ENCODE assay signal across 9 cellular contexts in genomic region chr6:133242761-133243590, GRCh38. TPM values are rescaled to one million over a fixed set of nuclear protein-coding genes. Genes with fewer than 3 reads are reported as not detected.
A peak's percentile ranks its signal among the peaks of the same experiment; 100 is the strongest.
DNase-seq lines count a peak whose midpoint lies in the region; TF ChIP-seq lines count a peak whose summit lies in the region.
"Had no signal": no experiment of that assay in that cellular context is flagged by ENCODE, and none has a peak within 500 bp of the region (broad histone marks: within the 10 kb centered on the region; RNA-seq: fewer than 3 reads in every experiment).

No MANE protein-coding gene starts in this region.

- peak overlapping the region; percentile 54 to 63 (median 58) for H3K4me3 ChIP-seq in esophagus muscularis mucosa
- peak overlapping the region; percentile 67 for H3K4me3 ChIP-seq in neural progenitor cell
- H3K4me3 ChIP-seq: right lobe of liver had no signal

- H3K27me3 ChIP-seq in esophagus muscularis mucosa (peaks cover 0 to 73% (median 24%) of the 10 kb centered on the region in 4 donors), neural progenitor cell (peaks cover 99% of the 10 kb centered on the region)

- peaks cover 9 to 35% (median 29%) of the 10 kb centered on the region in 4 donors for H3K4me1 ChIP-seq in esophagus muscularis mucosa
- H3K4me1 ChIP-seq in neural progenitor cell, result peaks cover 19% of the 10 kb centered on the region

- H3K79me2 ChIP-seq in neural progenitor cell (ENCODE audit: low read depth), result no peaks in the 10 kb centered on the region

- H3F3A ChIP-seq in neural progenitor cell (ENCODE audit: low read depth), result peaks cover 36% of the 10 kb centered on the region

- DNase-seq in Calu3, result peak; percentile 43
- peak; percentile 32 for DNase-seq in NCI-H2107 (lab: John Stamatoyannopoulos, UW)
- DNase-seq in esophagus muscularis mucosa (ENCODE audit: extremely low spot score), result no peak
- DNase-seq in neural progenitor cell (ENCODE audit: low spot score), result peak; percentile 66
- DNase-seq in posterior vena cava (ENCODE audit: low spot score), result no peak
- no peak for DNase-seq in NCI-H1694 (lab: John Stamatoyannopoulos, UW)
- no peak for DNase-seq in SW480 (ENCODE audit: low spot score)
- DNase-seq in NCI-H1930 (lab: John Stamatoyannopoulos, UW), result no peak
- DNase-seq: right lobe of liver had no signal

- TSS peak; percentile 19 for BruUV-seq in Calu3 (replicated peaks; lab: Mats Ljungman, UMichigan)

- no peak overlapping the region for H3K9ac ChIP-seq in neural progenitor cell

- TF ChIP-seq POLR2A in esophagus muscularis mucosa (IDR thresholded peaks at IDR 0.05; ENCODE audit: low read depth), result no peak

- peak overlapping the region in 3 of 4 donors; percentile 2 to 44 (median 44) for H3K27ac ChIP-seq in esophagus muscularis mucosa (replicated peaks in 1 of 4)
- H3K27ac ChIP-seq in neural progenitor cell, result no peak overlapping the region
- H3K27ac ChIP-seq: right lobe of liver had no signal

- H3K4me1 Mint-ChIP-seq in Calu3 (ENCODE audit: low read depth, unreplicated experiment) (peaks cover 9% of the 10 kb centered on the region), neural progenitor cell (peaks cover 20% of the 10 kb centered on the region)

- no peaks in the 10 kb centered on the region for H3K36me3 ChIP-seq in esophagus muscularis mucosa
- no peaks in the 10 kb centered on the region for H3K36me3 ChIP-seq in neural progenitor cell
- H3K36me3 ChIP-seq: right lobe of liver had no signal

- peak overlapping the region; percentile 96 for H2AFZ ChIP-seq in neural progenitor cell (replicated peaks)

- H3K4me2 ChIP-seq in neural progenitor cell, result peak overlapping the region; percentile 88

- WGBS in esophagus muscularis mucosa, result 15% methylated on average over 26 of the region's 27 CpGs

- peaks cover 41% of the 10 kb centered on the region for H3K36me3 Mint-ChIP-seq in Calu3 (ENCODE audit: insufficient read depth, unreplicated experiment)
- no peaks in the 10 kb centered on the region for H3K36me3 Mint-ChIP-seq in neural progenitor cell

- H3K27ac Mint-ChIP-seq in Calu3 (ENCODE audit: unreplicated experiment) (peak overlapping the region; percentile 1), neural progenitor cell (no peak overlapping the region)

- TF ChIP-seq CTCF in Calu3 (IDR thresholded peaks at IDR 0.05; ENCODE audit: unreplicated experiment), result no peak
- no peak for TF ChIP-seq CTCF in esophagus muscularis mucosa (IDR thresholded peaks at IDR 0.05)
- no peak for TF ChIP-seq CTCF in neural progenitor cell (IDR thresholded peaks at IDR 0.05)

- CTCF ChIA-PET in Calu3 (lab: Charles Lee), result interaction anchor here (0.5 to 1.0 kb wide), 2 partner anchors 17 to 189 kb away, joined by 3 to 5 read pairs; no protein-coding TSS in a partner anchor

- H3K4me3 Mint-ChIP-seq in Calu3 (ENCODE audit: low read depth, unreplicated experiment), result peak overlapping the region; percentile 67
- H3K4me3 Mint-ChIP-seq in neural progenitor cell, result peak overlapping the region; percentile 92

- intact Hi-C loops in Calu3 (cut with micrococcal nuclease; ENCODE audit: unreplicated experiment) (loop anchor here (5.0 to 10.0 kb wide), 2 partner anchors 148 to 281 kb away; no protein-coding TSS in a partner anchor), esophagus muscularis mucosa (cut with DNase I) (no loop called here), posterior vena cava (cut with DNase I) (no loop called here)

- H3K27me3 Mint-ChIP-seq in Calu3 (ENCODE audit: unreplicated experiment), result no peaks in the 10 kb centered on the region
- peaks cover 40% of the 10 kb centered on the region for H3K27me3 Mint-ChIP-seq in neural progenitor cell (ENCODE audit: insufficient read depth, low read depth)

- no peaks in the 10 kb centered on the region for H3K9me3 Mint-ChIP-seq in Calu3 (ENCODE audit: low read depth, unreplicated experiment)
- no peaks in the 10 kb centered on the region for H3K9me3 Mint-ChIP-seq in neural progenitor cell

- no peak for TF ChIP-seq EP300 in esophagus muscularis mucosa (IDR thresholded peaks at IDR 0.05)

- H4K20me1 ChIP-seq in neural progenitor cell (ENCODE audit: low read depth), result peaks cover 25% of the 10 kb centered on the region

- H3K9me3 ChIP-seq in esophagus muscularis mucosa, result no peaks in the 10 kb centered on the region
- H3K9me3 ChIP-seq in neural progenitor cell (ENCODE audit: low read depth), result no peaks in the 10 kb centered on the region
- H3K9me3 ChIP-seq: right lobe of liver had no signal

RNA-seq across cellular contexts. Expression of gene EYA4, which starts 1.8 kb away (rescaled TPM):
- 38.8 and 55.1 TPM in 2 replicates for total RNA-seq in Calu3 (2022)
- 1 to 10 TPM; 1.5 to 3.3 (median 2.5) TPM for total RNA-seq in esophagus muscularis mucosa
- 2.3 and 2.4 TPM in 2 replicates for total RNA-seq in neural progenitor cell (ENCODE audit: low replicate concordance)
- total RNA-seq in posterior vena cava, result 1 to 10 TPM in 1 of 2 donors, under 1 TPM in 1; 0.95 to 2.6 TPM

Comparison
In these comparisons a context has a peak if more than half of its experiments do, and no peak if none do; other contexts are left out.
1. DNase-seq: peak in Calu3 (single experiment), NCI-H2107 (single experiment) and neural progenitor cell (single experiment); none in esophagus muscularis mucosa (single experiment), posterior vena cava (single experiment), NCI-H1694 (single experiment), SW480 (single experiment) and NCI-H1930 (0 of 2).